13 cellular contexts compared by ENCODE assay signal in the genomic region with DNA sequence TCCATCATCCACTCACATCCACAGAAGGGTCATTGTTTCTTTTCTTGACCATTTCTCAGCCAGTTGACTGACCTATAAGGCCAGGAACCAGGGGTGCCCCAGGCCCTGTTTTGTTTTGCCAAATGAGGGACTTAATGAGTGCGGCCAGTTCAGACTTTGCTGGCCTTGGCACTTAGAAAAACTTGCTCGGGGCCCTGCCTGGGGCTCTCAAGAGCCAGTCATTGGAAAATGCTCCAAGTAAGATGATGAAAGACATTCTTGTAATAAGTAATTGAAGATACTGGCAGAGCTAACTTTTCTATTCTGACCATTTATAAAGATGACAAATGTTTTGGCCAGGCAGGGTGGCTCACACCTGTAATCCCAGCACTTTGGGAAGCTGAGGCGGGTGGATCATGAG. TPM values are rescaled to one million over a fixed set of nuclear protein-coding genes. Genes with fewer than 3 reads are reported as not detected.
A peak's percentile ranks its signal among the peaks of the same experiment; 100 is the strongest.
DNase-seq lines count a peak whose midpoint lies in the region; ATAC-seq and TF ChIP-seq lines count a peak whose summit lies in the region.
"Had no signal": no experiment of that assay in that cellular context is flagged by ENCODE, and none has a peak within 500 bp of the region (broad histone marks: within the 10 kb centered on the region; RNA-seq: fewer than 3 reads in every experiment).

No MANE protein-coding gene starts in this region.

- peak; percentile 16 for DNase-seq in ELR (ENCODE audit: low read depth)
- no peak for DNase-seq in ascending aorta (ENCODE audit: low spot score in 2 of 2)
- no peak for DNase-seq in smooth muscle cell (lab: John Stamatoyannopoulos, UW; ENCODE audit: unreplicated experiment)
- DNase-seq in activated CD8-positive, alpha-beta memory T cell treated with anti-CD3 and anti-CD28 coated beads for 24 hours: no peak
- DNase-seq: activated CD4-positive, alpha-beta T cell treated with anti-CD3 and anti-CD28 coated beads for 1 hour; erythroblast; KG1; NCI-H2081 treated with DMSO at 0.1 percent for 48 hours; nephron progenitor cell had no signal

- H3K27me3 ChIP-seq in ascending aorta (no peaks in the 10 kb centered on the region), layer of hippocampus (ENCODE audit: control insufficient read depth, insufficient read depth, low read length) (no peaks in the 10 kb centered on the region), smooth muscle cell (ENCODE audit: low read depth) (no peaks in the 10 kb centered on the region)

- ATAC-seq in HG02973 (IDR thresholded peaks at IDR 0.05; ENCODE audit: unreplicated experiment) (no peak), GM21619 (IDR thresholded peaks at IDR 0.05; ENCODE audit: unreplicated experiment) (no peak), GM19035 (IDR thresholded peaks at IDR 0.05; ENCODE audit: unreplicated experiment) (no peak)

- 97% methylated on average over 3 of the region's 3 CpGs for WGBS in smooth muscle cell (ENCODE audit: low lambda C conversion rate)

- peak overlapping the region; percentile 14 for H3K9ac ChIP-seq in smooth muscle cell (ENCODE audit: low read depth)

- H3K27ac ChIP-seq in ascending aorta (peak overlapping the region; percentile 65 to 77), layer of hippocampus (ENCODE audit: low read depth, low read length) (peak overlapping the region; percentile 44), smooth muscle cell (ENCODE audit: low read depth) (peak overlapping the region; percentile 77)

- H3F3A ChIP-seq in smooth muscle cell (ENCODE audit: low read depth): peaks cover 14% of the 10 kb centered on the region

- H4K20me1 ChIP-seq in smooth muscle cell (ENCODE audit: low read depth): no peaks in the 10 kb centered on the region

- H3K4me1 ChIP-seq in ascending aorta: peaks cover 6 to 10% of the 10 kb centered on the region in 2 donors
- no peaks in the 10 kb centered on the region for H3K4me1 ChIP-seq in smooth muscle cell (ENCODE audit: low read depth)

- no peaks in the 10 kb centered on the region for H3K9me3 ChIP-seq in ascending aorta
- H3K9me3 ChIP-seq in smooth muscle cell (replicated peaks; ENCODE audit: low read depth): no peaks in the 10 kb centered on the region

- no peaks in the 10 kb centered on the region for H3K79me2 ChIP-seq in smooth muscle cell (ENCODE audit: low read depth)

- peaks cover 20 to 42% of the 10 kb centered on the region in 2 donors for H3K36me3 ChIP-seq in ascending aorta
- no peaks in the 10 kb centered on the region for H3K36me3 ChIP-seq in smooth muscle cell (ENCODE audit: low read depth)

- TF ChIP-seq CTCF in ascending aorta (IDR thresholded peaks at IDR 0.05) (no peak), smooth muscle cell (IDR thresholded peaks at IDR 0.05; ENCODE audit: borderline replicate concordance, insufficient read depth, poor library complexity, severe bottlenecking) (no peak)

- H3K4me3 ChIP-seq in ascending aorta (no peak overlapping the region), smooth muscle cell (no peak overlapping the region)

- H2AFZ ChIP-seq in smooth muscle cell (ENCODE audit: low read depth): no peak overlapping the region

- intact Hi-C loops in ascending aorta (cut with DNase I): loop anchor here (10.0 kb wide), 1 partner anchor 175 kb away; no protein-coding TSS in a partner anchor

- H3K4me2 ChIP-seq in smooth muscle cell: peak overlapping the region; percentile 66

RNA-seq across cellular contexts. Expression of a gene that starts 29.0 kb away (rescaled TPM):
- total RNA-seq in ascending aorta: not detected
- total RNA-seq in smooth muscle cell: 1.4 and 1.6 TPM in 2 replicates
- 0.87 and 2.9 TPM in 2 replicates for polyA plus RNA-seq in smooth muscle cell
